In the genomic region with DNA sequence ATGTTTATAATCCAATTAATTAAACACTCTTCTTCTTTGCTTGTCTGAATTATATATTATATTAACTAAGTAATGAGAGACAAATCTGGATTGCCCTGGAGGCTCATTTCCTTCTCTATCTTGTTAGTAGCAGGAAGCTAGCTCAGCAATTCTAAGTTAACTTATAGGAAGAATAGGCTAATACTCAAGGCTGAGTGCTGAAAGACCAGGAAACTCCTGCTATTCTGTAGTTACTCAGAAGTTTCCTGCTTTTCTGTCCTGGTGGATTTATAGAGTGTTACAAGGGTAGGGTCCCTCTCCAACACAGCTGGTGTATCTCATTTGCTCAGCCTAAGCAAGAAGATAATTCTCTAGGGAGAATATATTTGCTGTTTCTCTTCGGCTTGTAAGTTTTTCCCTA, we compare ENCODE assay signal across 19 cellular contexts. TPM values are rescaled to one million over a fixed set of nuclear protein-coding genes. Genes with fewer than 3 reads are reported as not detected.
A peak's percentile ranks its signal among the peaks of the same experiment; 100 is the strongest.
DNase-seq lines count a peak whose midpoint lies in the region; ATAC-seq, FAIRE-seq and TF ChIP-seq lines count a peak whose summit lies in the region.
"Had no signal": no experiment of that assay in that cellular context is flagged by ENCODE, and none has a peak within 500 bp of the region (broad histone marks: within the 10 kb centered on the region; RNA-seq: fewer than 3 reads in every experiment).

No MANE protein-coding gene starts in this region.

- H2AFZ ChIP-seq in GM23338 (no peak overlapping the region), endothelial cell of umbilical vein (ENCODE audit: low read depth, low read length) (no peak overlapping the region)
- H2AFZ ChIP-seq: GM23248 had no signal

- no peak for ATAC-seq in GM23338
- ATAC-seq: A549; CD8-positive, alpha-beta T cell had no signal

- no peak overlapping the region for H3K27ac ChIP-seq in GM23338 (ENCODE audit: low read depth)
- no peak overlapping the region for H3K27ac ChIP-seq in endothelial cell of umbilical vein (ENCODE audit: insufficient read depth, low read depth, low read length)
- H3K27ac ChIP-seq in WERI-Rb-1 = no peak overlapping the region
- H3K27ac ChIP-seq: A549, GM23248 had no signal

- POLR2A ChIA-PET in endothelial cell of umbilical vein (lab: Charles Lee) = no interaction called here

- H4K20me1 ChIP-seq in GM23338 (replicated peaks; ENCODE audit: insufficient read depth) (no peaks in the 10 kb centered on the region), endothelial cell of umbilical vein (replicated peaks; ENCODE audit: control insufficient read depth, extremely low read depth, insufficient read depth, low read length) (no peaks in the 10 kb centered on the region)

- H3K4me2 ChIP-seq in GM23338 = no peak overlapping the region
- no peak overlapping the region for H3K4me2 ChIP-seq in endothelial cell of umbilical vein (ENCODE audit: insufficient read depth, low read length)
- H3K4me2 ChIP-seq: A549 had no signal

- no peak overlapping the region for H3K9ac ChIP-seq in endothelial cell of umbilical vein (replicated peaks; ENCODE audit: extremely low read depth, insufficient read depth, low read length)
- H3K9ac ChIP-seq: GM23248 had no signal

- no peaks in the 10 kb centered on the region for H3K4me1 ChIP-seq in GM23338 (ENCODE audit: insufficient read depth)
- no peaks in the 10 kb centered on the region for H3K4me1 ChIP-seq in endothelial cell of umbilical vein (ENCODE audit: control insufficient read depth, extremely low read depth, insufficient read depth, low read length)
- H3K4me1 ChIP-seq: A549, Caco-2, HAP-1 had no signal

- H3K4me3 Mint-ChIP-seq in GM23338 = no peak overlapping the region
- H3K4me3 Mint-ChIP-seq in activated naive CD4-positive, alpha-beta T cell treated with anti-CD3 and anti-CD28 coated beads for 36 hours = no peak overlapping the region
- H3K4me3 Mint-ChIP-seq: CD8-positive, alpha-beta T cell; HFFc6 had no signal

- H3K9me3 Mint-ChIP-seq in GM23338 = no peaks in the 10 kb centered on the region
- H3K9me3 Mint-ChIP-seq in activated naive CD4-positive, alpha-beta T cell treated with anti-CD3 and anti-CD28 coated beads for 36 hours = no peaks in the 10 kb centered on the region
- H3K9me3 Mint-ChIP-seq: CD8-positive, alpha-beta T cell; HFFc6 had no signal

- H3K79me2 ChIP-seq in GM23338 (replicated peaks; ENCODE audit: insufficient read depth) (no peaks in the 10 kb centered on the region), endothelial cell of umbilical vein (ENCODE audit: control insufficient read depth, insufficient read depth, low read length) (no peaks in the 10 kb centered on the region)

- no TSS peak for BruUV-seq in endothelial cell of umbilical vein (replicated peaks; lab: Mats Ljungman, UMichigan)

- intact Hi-C loops in endothelial cell of umbilical vein (cut with micrococcal nuclease) = no loop called here
- intact Hi-C loops in activated naive CD4-positive, alpha-beta T cell treated with anti-CD3 and anti-CD28 coated beads for 36 hours (cut with micrococcal nuclease) = no loop called here

- TF ChIP-seq POLR2A in endothelial cell of umbilical vein (IDR thresholded peaks at IDR 0.05; ENCODE audit: low read depth, low read length) = no peak

- H3K9me2 ChIP-seq in GM23338 (ENCODE audit: insufficient read depth) = no peaks in the 10 kb centered on the region

- no peaks in the 10 kb centered on the region for H3K27me3 Mint-ChIP-seq in GM23338 (ENCODE audit: insufficient read depth, low read depth, poor library complexity)
- peaks cover 11% of the 10 kb centered on the region for H3K27me3 Mint-ChIP-seq in activated naive CD4-positive, alpha-beta T cell treated with anti-CD3 and anti-CD28 coated beads for 36 hours (ENCODE audit: low read depth)

- no peaks in the 10 kb centered on the region for H3K4me1 Mint-ChIP-seq in GM23338
- no peaks in the 10 kb centered on the region for H3K4me1 Mint-ChIP-seq in activated naive CD4-positive, alpha-beta T cell treated with anti-CD3 and anti-CD28 coated beads for 36 hours (ENCODE audit: low read depth)

- H3K4me3 ChIP-seq in GM23338 (no peak overlapping the region), endothelial cell of umbilical vein (replicated peaks in 1 of 3; ENCODE audit: insufficient read depth in 1 of 3, low read depth in 1 of 3, low read length in 3 of 3) (no peak overlapping the region), WERI-Rb-1 (ENCODE audit: low read depth, low read length) (no peak overlapping the region)
- H3K4me3 ChIP-seq: A549, GM23248, HAP-1 had no signal

- H3K9me1 ChIP-seq in endothelial cell of umbilical vein (replicated peaks; ENCODE audit: control insufficient read depth, extremely low read depth, insufficient read depth, low read length) = no peaks in the 10 kb centered on the region

- H3K36me3 Mint-ChIP-seq in GM23338 (ENCODE audit: low read depth) = no peaks in the 10 kb centered on the region
- no peaks in the 10 kb centered on the region for H3K36me3 Mint-ChIP-seq in activated naive CD4-positive, alpha-beta T cell treated with anti-CD3 and anti-CD28 coated beads for 36 hours (ENCODE audit: low read depth)
- H3K36me3 Mint-ChIP-seq: CD8-positive, alpha-beta T cell had no signal

- H3F3A ChIP-seq in GM23338 (replicated peaks; ENCODE audit: low read depth) = no peaks in the 10 kb centered on the region

- no peak overlapping the region for H3K27ac Mint-ChIP-seq in GM23338
- H3K27ac Mint-ChIP-seq in activated naive CD4-positive, alpha-beta T cell treated with anti-CD3 and anti-CD28 coated beads for 36 hours = no peak overlapping the region
- H3K27ac Mint-ChIP-seq: CD8-positive, alpha-beta T cell; HFFc6 had no signal

- dilution Hi-C loops in endothelial cell of umbilical vein (cut with MboI; ENCODE audit: extremely low pct_ligation_motif_present, low sequenced_read_pairs) = no loop called here

- no peaks in the 10 kb centered on the region for H3K27me3 ChIP-seq in GM23338 (ENCODE audit: insufficient read depth)
- no peaks in the 10 kb centered on the region for H3K27me3 ChIP-seq in endothelial cell of umbilical vein (ENCODE audit: control insufficient read depth in 2 of 2, insufficient read depth in 2 of 2, low read length in 2 of 2)
- H3K27me3 ChIP-seq in WERI-Rb-1 (ENCODE audit: insufficient read depth, low read depth, severe bottlenecking) = no peaks in the 10 kb centered on the region

- TF ChIP-seq CTCF in GM23338 (conservative IDR thresholded peaks at IDR 0.05; ENCODE audit: low read depth in 2 of 2) (no peak), endothelial cell of umbilical vein (IDR thresholded peaks at IDR 0.05; ENCODE audit: extremely low read depth in 1 of 2, insufficient read depth in 1 of 2, low read depth in 1 of 2, low read length in 2 of 2) (no peak), WERI-Rb-1 (IDR thresholded peaks at IDR 0.05; ENCODE audit: low read depth, low read length) (no peak)

- H3K9me3 ChIP-seq in endothelial cell of umbilical vein (replicated peaks; ENCODE audit: control insufficient read depth, insufficient read depth, low read length) (no peaks in the 10 kb centered on the region), WERI-Rb-1 (ENCODE audit: severe bottlenecking) (no peaks in the 10 kb centered on the region)
- H3K9me3 ChIP-seq: A549, Caco-2, HAP-1 had no signal

- CTCF ChIA-PET in endothelial cell of umbilical vein (lab: Charles Lee) = no interaction called here
- CTCF ChIA-PET in activated naive CD4-positive, alpha-beta T cell treated with anti-CD3 and anti-CD28 coated beads for 36 hours (lab: Charles Lee) = no interaction called here

- H3K36me3 ChIP-seq in GM23338 (ENCODE audit: insufficient read depth) (no peaks in the 10 kb centered on the region), endothelial cell of umbilical vein (ENCODE audit: control insufficient read depth in 2 of 2, extremely low read depth in 1 of 2, insufficient read depth in 2 of 2, low read length in 2 of 2) (no peaks in the 10 kb centered on the region), WERI-Rb-1 (no peaks in the 10 kb centered on the region)
- H3K36me3 ChIP-seq: HAP-1 had no signal

- DNase-seq in GM23338 (ENCODE audit: low spot score) (peak; percentile 8), endothelial cell of umbilical vein (ENCODE audit: low read depth, low spot score) (peak; percentile 5), left kidney (ENCODE audit: low read depth, low spot score) (peak; percentile 30), WERI-Rb-1 (no peak), SHP77 (lab: John Stamatoyannopoulos, UW) (no peak)
- DNase-seq in activated naive CD4-positive, alpha-beta T cell treated with anti-CD3 and anti-CD28 coated beads for 36 hours = no peak
- DNase-seq: 8988T; C1 segment of cervical spinal cord; Caco-2; CD8-positive, alpha-beta T cell; DMS153; DND-41; GM23248; HFFc6 had no signal

- no peak for FAIRE-seq in endothelial cell of umbilical vein (lab: Jason Lieb, UNC)
- FAIRE-seq: A549, G401.6, GM12892, H54 had no signal

TF ChIP-seq in GM23338, 12 proteins besides CTCF, POLR2A, EP300 and RAD21 (continues in another document):
- TF ChIP-seq ZNF331 (CRISPR knock-in tag; IDR thresholded peaks at IDR 0.05; ENCODE audit: low read depth) = no peak

TF ChIP-seq in endothelial cell of umbilical vein, 7 proteins besides CTCF, POLR2A, EP300 and RAD21 (continues in another document):
- TF ChIP-seq EZH2 (IDR thresholded peaks at IDR 0.05; ENCODE audit: borderline replicate concordance, low read depth, low read length, severe bottlenecking) = no peak
- TF ChIP-seq JUN (IDR thresholded peaks at IDR 0.05; ENCODE audit: borderline replicate concordance, insufficient read depth, insufficient read length, low read depth) = no peak
- TF ChIP-seq POLR2AphosphoS5 (IDR thresholded peaks at IDR 0.05; ENCODE audit: insufficient read depth, low read depth, low read length) = no peak
- no peak for TF ChIP-seq MYC (IDR thresholded peaks at IDR 0.05; ENCODE audit: low read depth, low read length)
- TF ChIP-seq, protein P1, sequence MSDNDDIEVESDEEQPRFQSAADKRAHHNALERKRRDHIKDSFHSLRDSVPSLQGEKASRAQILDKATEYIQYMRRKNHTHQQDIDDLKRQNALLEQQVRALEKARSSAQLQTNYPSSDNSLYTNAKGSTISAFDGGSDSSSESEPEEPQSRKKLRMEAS (IDR thresholded peaks at IDR 0.05; ENCODE audit: insufficient read depth, insufficient read length) = no peak
- TF ChIP-seq GATA2 (IDR thresholded peaks at IDR 0.05; ENCODE audit: insufficient read depth, insufficient read length, low read depth, low read length) = no peak

RNA-seq across cellular contexts. Expression of a gene that starts 29.2 kb away (rescaled TPM):
- total RNA-seq in GM23338 (2014; rRNA removed; shearing (Covaris generic)) = 34.8 and 39.0 TPM in 2 replicates
- polyA plus RNA-seq in GM23338 (2016; fragmentation: Nextera tagmentation; extraction: Ambion mirVana) (16.6 and 17.7 TPM in 2 replicates), endothelial cell of umbilical vein (9.5 and 11.5 TPM in 2 replicates)
- total RNA-seq in endothelial cell of umbilical vein = 40.4 and 44.8 TPM in 2 replicates
- polyA plus RNA-seq in endothelial cell of umbilical vein (2011; cell fraction: cytosol; rRNA removed) = 10.6 and 12.8 TPM in 2 replicates
- polyA plus RNA-seq in endothelial cell of umbilical vein (2011; cell fraction: nucleus; rRNA removed) = 9.6 and 15.4 TPM in 2 replicates
- 24.6 and 33.6 TPM in 2 replicates for polyA plus RNA-seq in endothelial cell of umbilical vein (2012)
- polyA minus RNA-seq in endothelial cell of umbilical vein = 24.9 and 25.8 TPM in 2 replicates
- polyA minus RNA-seq in endothelial cell of umbilical vein (2011; cell fraction: cytosol; rRNA and poly(A)+ RNA removed) = 13.8 TPM
- 11.6 and 23.8 TPM in 2 replicates for polyA minus RNA-seq in endothelial cell of umbilical vein (2011; cell fraction: nucleus; rRNA and poly(A)+ RNA removed)
- 10 to 100 TPM; 41.1 to 41.4 TPM for total RNA-seq in activated naive CD4-positive, alpha-beta T cell treated with anti-CD3 and anti-CD28 coated beads for 36 hours

Comparison
In these comparisons a context has a peak if more than half of its experiments do, and no peak if none do; other contexts are left out.
1. DNase-seq: peak in GM23338 (single experiment), endothelial cell of umbilical vein (single experiment) and left kidney (single experiment); none in WERI-Rb-1 (single experiment), activated naive CD4-positive, alpha-beta T cell treated with anti-CD3 and anti-CD28 coated beads for 36 hours (single experiment) and SHP77 (0 of 2).